ENCODE assay signal across 22 cellular contexts in genomic region chr6:135289816-135290215, GRCh38.
"Had no signal": no experiment of that assay in that cellular context is flagged by ENCODE, and none has a peak within 500 bp of the region (broad histone marks: within the 10 kb centered on the region; RNA-seq: fewer than 3 reads in every experiment).

No MANE protein-coding gene starts in this region.

- H3K4me1 ChIP-seq: psoas muscle, right lobe of liver, suprapubic skin, thyroid gland, upper lobe of left lung, vagina had no signal

- DNase-seq: effector memory CD4-positive, alpha-beta T cell; heart left ventricle; hippocampal formation; left colon; left ventricle myocardium superior; mesendoderm; naive thymus-derived CD4-positive, alpha-beta T cell; nephron progenitor cell; psoas muscle; retina; right lobe of liver; stimulated activated CD4-positive, alpha-beta T cell treated with anti-CD3 and anti-CD28 coated beads, Interleukin-4, amount 100 ng/mL, for 1 hour; stimulated activated CD8-positive, alpha-beta memory T cell treated with anti-CD3 and anti-CD28 coated beads, Interleukin-4, amount 100 ng/mL, for 48 hours; stimulated activated naive CD8-positive, alpha-beta T cell treated with anti-CD3 and anti-CD28 coated beads, Interleukin-15, Interleukin-2, amounts not matched to agents 100 U/mL and 50 U/mL, for 24 hours; thyroid gland; upper lobe of left lung had no signal

- ATAC-seq: esophagus mucosa; heart left ventricle; left colon; left ventricle myocardium superior; naive thymus-derived CD4-positive, alpha-beta T cell; psoas muscle; right lobe of liver; stimulated activated effector memory CD8-positive, alpha-beta T cell treated with anti-CD3 and anti-CD28 coated beads, Interleukin-12 subunit alpha, Interleukin-12 subunit beta, amount 100 ng/mL, for 72 hours; stimulated activated naive CD8-positive, alpha-beta T cell treated with anti-CD3 and anti-CD28 coated beads, Interleukin-15, Interleukin-2, amounts not matched to agents 100 U/mL and 50 U/mL, for 24 hours had no signal

- H3K4me3 ChIP-seq: heart left ventricle, lung, psoas muscle, right lobe of liver, suprapubic skin, thyroid gland, upper lobe of left lung, vagina had no signal

- H3K27ac ChIP-seq: heart left ventricle, parathyroid adenoma, psoas muscle, right lobe of liver, suprapubic skin, thyroid gland, upper lobe of left lung, vagina had no signal

- H3K36me3 ChIP-seq: right lobe of liver, vagina had no signal

- H3K27me3 ChIP-seq: heart left ventricle, right lobe of liver, suprapubic skin, thyroid gland, upper lobe of left lung, vagina had no signal

- H3K9ac ChIP-seq: parathyroid adenoma had no signal

- H2AFZ ChIP-seq: parathyroid adenoma had no signal

- H3K9me3 ChIP-seq: psoas muscle, right lobe of liver, suprapubic skin, thyroid gland, upper lobe of left lung, vagina had no signal

- H3K79me2 ChIP-seq: parathyroid adenoma had no signal
